In the genomic region with DNA sequence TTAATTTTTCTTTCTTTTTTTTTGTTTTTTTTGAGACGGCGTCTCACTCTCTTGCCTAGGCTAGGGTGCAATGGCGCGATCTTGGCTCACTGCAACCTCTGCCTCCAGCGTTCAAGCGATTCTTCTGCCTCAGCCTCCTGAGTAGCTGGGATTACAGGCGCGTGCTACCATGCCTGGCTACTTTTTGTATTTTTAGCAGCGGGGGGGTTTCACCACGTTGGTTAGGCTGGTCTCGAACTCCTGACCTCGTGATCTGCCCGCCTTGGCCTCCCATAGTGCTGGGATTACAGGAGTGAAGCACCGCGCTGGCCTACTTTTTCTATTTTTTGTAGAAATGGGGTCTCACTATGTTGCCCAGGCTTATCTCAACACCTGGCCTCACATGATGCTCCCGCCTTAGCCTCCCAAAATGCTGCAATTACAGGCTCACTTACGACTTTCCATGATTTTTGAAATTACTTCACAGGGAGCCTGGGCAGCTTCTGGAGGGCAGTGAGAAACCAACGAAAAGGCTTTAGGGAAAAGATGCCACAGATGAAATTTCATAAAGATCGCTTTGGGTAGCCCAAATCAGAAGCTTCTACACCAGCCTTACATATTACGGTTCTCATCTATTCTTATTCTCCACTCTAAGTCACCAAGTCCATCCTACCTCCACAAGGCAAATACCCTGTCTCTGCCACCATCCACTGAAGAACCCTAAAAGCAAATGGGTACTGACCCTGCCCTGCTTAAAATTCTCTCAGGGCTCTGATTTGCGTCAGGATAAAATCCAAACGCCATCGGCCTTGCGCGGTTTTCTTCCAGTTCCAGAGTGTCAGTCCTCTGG, we compare ENCODE assay signal across 8 cellular contexts. TPM values are rescaled to one million over a fixed set of nuclear protein-coding genes. Genes with fewer than 3 reads are reported as not detected.
DNase-seq lines count a peak whose midpoint lies in the region; ATAC-seq and TF ChIP-seq lines count a peak whose summit lies in the region.

No MANE protein-coding gene starts in this region.

- peaks cover 26% of the 10 kb centered on the region for H3K4me1 ChIP-seq in left ventricle myocardium inferior

- H3K4me1 Mint-ChIP-seq in stimulated activated naive CD8-positive, alpha-beta T cell treated with anti-CD3 and anti-CD28 coated beads, Interleukin-15, Interleukin-2, amounts not matched to agents 100 ng/mL and 50 ng/mL, for 24 hours (ENCODE audit: low read depth), result peaks cover 75% of the 10 kb centered on the region
- peaks cover 80% of the 10 kb centered on the region for H3K4me1 Mint-ChIP-seq in activated CD4-positive, alpha-beta memory T cell treated with anti-CD3 and anti-CD28 coated beads, Interleukin-2, amount 10 ng/mL, durations not matched to agents 7 days and 5 days

- H3K27me3 Mint-ChIP-seq in stimulated activated naive CD8-positive, alpha-beta T cell treated with anti-CD3 and anti-CD28 coated beads, Interleukin-15, Interleukin-2, amounts not matched to agents 100 ng/mL and 50 ng/mL, for 24 hours, result no peaks in the 10 kb centered on the region
- no peaks in the 10 kb centered on the region for H3K27me3 Mint-ChIP-seq in activated CD4-positive, alpha-beta memory T cell treated with anti-CD3 and anti-CD28 coated beads, Interleukin-2, amount 10 ng/mL, durations not matched to agents 7 days and 5 days

- TF ChIP-seq CTCF in left ventricle myocardium inferior (IDR thresholded peaks at IDR 0.05; ENCODE audit: borderline replicate concordance), result no peak

- DNase-seq in stimulated activated naive CD8-positive, alpha-beta T cell treated with anti-CD3 and anti-CD28 coated beads, Interleukin-15, Interleukin-2, amounts not matched to agents 100 U/mL and 50 U/mL, for 24 hours, result no peak
- no peak for DNase-seq in activated CD4-positive, alpha-beta memory T cell treated with anti-CD3 and anti-CD28 coated beads, Interleukin-2, amount 10 ng/mL, durations not matched to agents 7 days and 5 days
- no peak for DNase-seq in left ventricle myocardium inferior
- no peak for DNase-seq in HUDEP-2 (lab: John Stamatoyannopoulos, UW; ENCODE audit: unreplicated experiment in 76 of 76)
- no peak for DNase-seq in stimulated activated CD4-positive, alpha-beta T cell treated with anti-CD3 and anti-CD28 coated beads, Interleukin-2, amount 100 ng/mL, for 48 hours

- H3K27ac ChIP-seq in left ventricle myocardium inferior (replicated peaks), result peak overlapping the region; percentile 96
- peak overlapping the region; percentile 63 to 99 (median 94) for H3K27ac ChIP-seq in skin epidermis

- no peaks in the 10 kb centered on the region for H3K36me3 ChIP-seq in left ventricle myocardium inferior

- peaks cover 45% of the 10 kb centered on the region for H3K36me3 Mint-ChIP-seq in stimulated activated naive CD8-positive, alpha-beta T cell treated with anti-CD3 and anti-CD28 coated beads, Interleukin-15, Interleukin-2, amounts not matched to agents 100 ng/mL and 50 ng/mL, for 24 hours (ENCODE audit: low read depth)
- H3K36me3 Mint-ChIP-seq in activated CD4-positive, alpha-beta memory T cell treated with anti-CD3 and anti-CD28 coated beads, Interleukin-2, amount 10 ng/mL, durations not matched to agents 7 days and 5 days (ENCODE audit: low read depth), result peaks cover 69% of the 10 kb centered on the region

- POLR2A ChIA-PET in activated CD4-positive, alpha-beta memory T cell treated with anti-CD3 and anti-CD28 coated beads, Interleukin-2, amount 10 ng/mL, durations not matched to agents 7 days and 5 days (lab: Charles Lee), result interaction anchor here (0.7 to 6.5 kb wide), 4 partner anchors 8 to 252 kb away, joined by 3 to 79 read pairs (median 6); partner anchors contain the start of genes RHOG and STIM1

- peak overlapping the region; percentile 97 for H3K27ac Mint-ChIP-seq in stimulated activated naive CD8-positive, alpha-beta T cell treated with anti-CD3 and anti-CD28 coated beads, Interleukin-15, Interleukin-2, amounts not matched to agents 100 ng/mL and 50 ng/mL, for 24 hours
- peak overlapping the region; percentile 97 for H3K27ac Mint-ChIP-seq in activated CD4-positive, alpha-beta memory T cell treated with anti-CD3 and anti-CD28 coated beads, Interleukin-2, amount 10 ng/mL, durations not matched to agents 7 days and 5 days

- CTCF ChIA-PET in activated CD4-positive, alpha-beta memory T cell treated with anti-CD3 and anti-CD28 coated beads, Interleukin-2, amount 10 ng/mL, durations not matched to agents 7 days and 5 days (lab: Charles Lee), result interaction anchor here (2.9 to 4.2 kb wide), 2 partner anchors 21 to 239 kb away, joined by 8 to 19 read pairs; partner anchors contain the start of gene STIM1

- H3K9me3 Mint-ChIP-seq in stimulated activated naive CD8-positive, alpha-beta T cell treated with anti-CD3 and anti-CD28 coated beads, Interleukin-15, Interleukin-2, amounts not matched to agents 100 ng/mL and 50 ng/mL, for 24 hours, result no peaks in the 10 kb centered on the region
- no peaks in the 10 kb centered on the region for H3K9me3 Mint-ChIP-seq in activated CD4-positive, alpha-beta memory T cell treated with anti-CD3 and anti-CD28 coated beads, Interleukin-2, amount 10 ng/mL, durations not matched to agents 7 days and 5 days

- intact Hi-C loops in left ventricle myocardium inferior (cut with micrococcal nuclease), result no loop called here

- H3K4me3 ChIP-seq in left ventricle myocardium inferior (peak overlapping the region; percentile 81), skin epidermis (peak overlapping the region; percentile 67 to 94 (median 75))

- peak overlapping the region; percentile 99 for H3K4me3 Mint-ChIP-seq in stimulated activated naive CD8-positive, alpha-beta T cell treated with anti-CD3 and anti-CD28 coated beads, Interleukin-15, Interleukin-2, amounts not matched to agents 100 ng/mL and 50 ng/mL, for 24 hours
- peak overlapping the region; percentile 99 for H3K4me3 Mint-ChIP-seq in activated CD4-positive, alpha-beta memory T cell treated with anti-CD3 and anti-CD28 coated beads, Interleukin-2, amount 10 ng/mL, durations not matched to agents 7 days and 5 days

- no peak for ATAC-seq in stimulated activated naive CD8-positive, alpha-beta T cell treated with anti-CD3 and anti-CD28 coated beads, Interleukin-15, Interleukin-2, amounts not matched to agents 100 U/mL and 50 U/mL, for 24 hours
- ATAC-seq in GM19395 (IDR thresholded peaks at IDR 0.05; ENCODE audit: unreplicated experiment), result no peak

- H3K27me3 ChIP-seq in left ventricle myocardium inferior (ENCODE audit: low read depth), result no peaks in the 10 kb centered on the region

- H3K9me3 ChIP-seq in left ventricle myocardium inferior (replicated peaks), result no peaks in the 10 kb centered on the region

RNA-seq across cellular contexts. Expression of gene RRM1, which starts 0.9 kb away (rescaled TPM):
- total RNA-seq in activated CD4-positive, alpha-beta memory T cell treated with anti-CD3 and anti-CD28 coated beads, Interleukin-2, amount 10 ng/mL, durations not matched to agents 7 days and 5 days, result 100 to 1,000 TPM; 156 to 161 TPM
- 28.5 TPM for total RNA-seq in left ventricle myocardium inferior
